In the genomic region with DNA sequence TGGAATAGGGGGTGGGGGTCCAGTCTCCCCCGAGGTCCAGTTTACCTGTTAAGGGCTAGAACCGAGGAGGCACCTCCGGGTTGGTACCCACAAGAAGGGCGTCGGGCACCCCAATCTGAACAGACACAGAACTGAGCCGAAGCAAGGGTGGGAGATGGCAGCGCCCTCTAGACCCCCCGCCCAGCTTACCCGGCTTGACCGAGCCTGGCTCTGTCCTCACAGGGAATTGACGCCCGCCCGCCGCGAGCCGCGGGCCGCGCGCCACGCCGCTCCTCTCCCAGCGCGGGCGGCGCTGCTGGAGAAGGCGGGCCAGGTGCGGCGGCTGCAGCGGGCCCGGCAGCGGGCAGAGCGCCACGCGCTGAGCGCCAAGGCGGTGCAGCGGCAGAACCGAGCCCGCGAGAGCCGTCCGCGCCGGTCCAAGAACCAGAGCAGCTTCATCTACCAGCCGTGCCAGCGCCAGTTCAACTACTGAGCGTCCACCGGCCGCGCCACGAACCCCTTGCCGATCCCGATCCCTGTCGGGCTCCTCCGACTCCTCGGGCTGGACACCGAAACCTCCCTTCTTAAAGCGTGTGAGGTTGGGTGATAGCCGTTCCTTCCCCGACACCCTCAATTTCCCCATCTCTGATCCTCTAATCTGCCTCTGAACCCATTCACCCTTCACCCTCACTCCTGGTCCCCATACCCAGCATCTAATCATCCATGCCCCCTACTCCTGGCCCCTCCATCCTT, we compare ENCODE assay signal across 8 cellular contexts. TPM values are rescaled to one million over a fixed set of nuclear protein-coding genes. Genes with fewer than 3 reads are reported as not detected.
A peak's percentile ranks its signal among the peaks of the same experiment; 100 is the strongest.
DNase-seq lines count a peak whose midpoint lies in the region; ATAC-seq lines count a peak whose summit lies in the region.

No MANE protein-coding gene starts in this region.

- H3K4me1 ChIP-seq in CD4-positive, alpha-beta memory T cell (ENCODE audit: insufficient read depth, low read length): peaks cover 20% of the 10 kb centered on the region
- peaks cover 13% of the 10 kb centered on the region for H3K4me1 ChIP-seq in rectal smooth muscle tissue (ENCODE audit: control insufficient read depth, insufficient read depth, low read length)

- ATAC-seq in GM18868 (IDR thresholded peaks at IDR 0.05; ENCODE audit: unreplicated experiment): peak; percentile 21
- peak; percentile 22 for ATAC-seq in HG03135 (IDR thresholded peaks at IDR 0.05; ENCODE audit: unreplicated experiment)
- no peak for ATAC-seq in HG03469 (IDR thresholded peaks at IDR 0.05; ENCODE audit: unreplicated experiment)

- intact Hi-C loops in CD4-positive, alpha-beta memory T cell (cut with micrococcal nuclease): loop anchor here (1.0 kb wide), 4 partner anchors 33 to 407 kb away; a partner anchor contains a TSS

- POLR2A ChIA-PET in CD4-positive, alpha-beta memory T cell (lab: Charles Lee; ENCODE audit: partially characterized antibody): no interaction called here

- H3K27me3 Mint-ChIP-seq in CD4-positive, alpha-beta memory T cell: no peaks in the 10 kb centered on the region

- peak overlapping the region; percentile 88 to 95 (median 94) for H3K27ac Mint-ChIP-seq in CD4-positive, alpha-beta memory T cell

- H3K4me3 ChIP-seq in CD4-positive, alpha-beta memory T cell (ENCODE audit: low read length in 2 of 2): peak overlapping the region; percentile 69 to 79
- peak overlapping the region; percentile 83 for H3K4me3 ChIP-seq in rectal smooth muscle tissue (ENCODE audit: low read length)

- H3K9me3 ChIP-seq in CD4-positive, alpha-beta memory T cell (ENCODE audit: control insufficient read depth in 1 of 2, low read length in 2 of 2): no peaks in the 10 kb centered on the region

- H3K27me3 ChIP-seq in CD4-positive, alpha-beta memory T cell (ENCODE audit: insufficient read depth, low read length): no peaks in the 10 kb centered on the region
- H3K27me3 ChIP-seq in rectal smooth muscle tissue (ENCODE audit: control insufficient read depth, insufficient read depth, low read length): no peaks in the 10 kb centered on the region

- H3K9me3 Mint-ChIP-seq in CD4-positive, alpha-beta memory T cell: peaks cover 0 to 3% (median 0%) of the 10 kb centered on the region in 8 donors

- peak overlapping the region; percentile 87 to 92 (median 89) for H3K4me3 Mint-ChIP-seq in CD4-positive, alpha-beta memory T cell

- peak overlapping the region; percentile 84 for H3K27ac ChIP-seq in CD4-positive, alpha-beta memory T cell (ENCODE audit: low read depth, low read length)
- H3K27ac ChIP-seq in rectal smooth muscle tissue (ENCODE audit: low read depth, low read length): peak overlapping the region; percentile 95

- H3K4me1 Mint-ChIP-seq in CD4-positive, alpha-beta memory T cell: peaks cover 10 to 43% (median 13%) of the 10 kb centered on the region in 4 donors

- CTCF ChIA-PET in CD4-positive, alpha-beta memory T cell (lab: Charles Lee; ENCODE audit: partially characterized antibody): interaction anchor here (1.9 to 8.8 kb wide), 2 partner anchors 60 to 169 kb away, joined by 5 to 148 read pairs; no protein-coding TSS in a partner anchor

- H3K36me3 ChIP-seq in CD4-positive, alpha-beta memory T cell (ENCODE audit: insufficient read depth, low read length): no peaks in the 10 kb centered on the region
- peaks cover 23% of the 10 kb centered on the region for H3K36me3 ChIP-seq in rectal smooth muscle tissue (ENCODE audit: control insufficient read depth, insufficient read depth, low read length)

- no peak for DNase-seq in CD4-positive, alpha-beta memory T cell
- DNase-seq in NCI-H526 (lab: John Stamatoyannopoulos, UW) (peak; percentile 78 to 95), amniotic stem cell (lab: John Stamatoyannopoulos, UW) (peak; percentile 16), hepatic stellate cell (ENCODE audit: low spot score) (peak; percentile 59)

- peak overlapping the region; percentile 52 for H3K9ac ChIP-seq in rectal smooth muscle tissue (ENCODE audit: low read length)

- H3K36me3 Mint-ChIP-seq in CD4-positive, alpha-beta memory T cell: peaks cover 8 to 12% of the 10 kb centered on the region in 2 donors

RNA-seq across cellular contexts. Expression of a gene that starts 5.9 kb away (rescaled TPM):
- total RNA-seq in CD4-positive, alpha-beta memory T cell: 1 to 10 TPM in 1 of 2 experiments, under 1 TPM in 1; 0.86 to 1.2 TPM
- under 1 TPM in 1 of 2 donors, not detected in 1; 0.23 TPM for polyA plus RNA-seq in CD4-positive, alpha-beta memory T cell

RNA-seq across cellular contexts. Expression of a gene that starts 33.1 kb away (rescaled TPM):
- total RNA-seq in CD4-positive, alpha-beta memory T cell: 10 to 100 TPM; 15.1 to 18.2 TPM
- 10 to 100 TPM; 24.1 to 34.2 TPM for polyA plus RNA-seq in CD4-positive, alpha-beta memory T cell

Comparison
In these comparisons a context has a peak if more than half of its experiments do, and no peak if none do; other contexts are left out.
1. DNase-seq: peak in NCI-H526 (2 of 2), amniotic stem cell (single experiment) and hepatic stellate cell (single experiment); none in CD4-positive, alpha-beta memory T cell (0 of 5).